In the genomic region with DNA sequence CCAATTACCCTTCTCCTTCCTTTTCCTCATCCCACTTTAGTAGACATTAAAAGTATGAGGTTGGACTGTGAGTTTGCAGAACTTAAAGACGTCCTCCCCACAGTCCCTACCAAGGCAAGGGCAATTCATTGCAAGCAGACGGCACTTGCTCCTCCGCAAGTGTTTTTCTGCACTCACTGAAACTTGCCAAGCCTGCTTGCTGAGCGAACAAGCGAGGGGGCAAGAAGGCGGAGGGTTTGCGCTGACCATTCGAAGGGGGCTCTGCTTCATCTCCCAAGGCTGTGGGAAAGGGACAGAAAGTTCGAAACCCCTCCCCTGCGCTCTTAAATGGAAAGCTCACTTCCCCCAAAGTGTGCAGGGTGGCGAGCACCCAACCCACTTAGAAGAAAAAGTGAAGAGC, we compare ENCODE assay signal across 7 cellular contexts. TPM values are rescaled to one million over a fixed set of nuclear protein-coding genes. Genes with fewer than 3 reads are reported as not detected.
DNase-seq lines count a peak whose midpoint lies in the region; ATAC-seq and TF ChIP-seq lines count a peak whose summit lies in the region.

No MANE protein-coding gene starts in this region.

- intact Hi-C loops in thyroid gland (cut with DNase I), result no loop called here

- H3K79me1 ChIP-seq in mesenchymal stem cell (replicated peaks; ENCODE audit: low read length, poor library complexity, severe bottlenecking), result no peaks in the 10 kb centered on the region

- no peak overlapping the region for H3K27ac ChIP-seq in MM.1S (ENCODE audit: low read length)
- H3K27ac ChIP-seq in mesenchymal stem cell (ENCODE audit: low read length, poor library complexity, severe bottlenecking), result peak overlapping the region; percentile 45
- peak overlapping the region in 2 of 3 donors; percentile 81 to 82 for H3K27ac ChIP-seq in thyroid gland

- peaks cover 11% of the 10 kb centered on the region; the same call in 1 of the 2 replicates for H3F3A ChIP-seq in MM.1S (ENCODE audit: insufficient read depth, low read length)

- ATAC-seq in GM19351 (IDR thresholded peaks at IDR 0.05; ENCODE audit: unreplicated experiment) (no peak), HG02870 (IDR thresholded peaks at IDR 0.05; ENCODE audit: unreplicated experiment) (no peak)

- H3K27me3 ChIP-seq in MM.1S (replicated peaks; ENCODE audit: insufficient read depth, low read length), result no peaks in the 10 kb centered on the region
- no peaks in the 10 kb centered on the region for H3K27me3 ChIP-seq in mesenchymal stem cell (ENCODE audit: control insufficient read depth in 1 of 2, insufficient read depth in 1 of 2, low read length in 2 of 2)
- peaks cover 4% of the 10 kb centered on the region for H3K27me3 ChIP-seq in thyroid gland

- H4K91ac ChIP-seq in mesenchymal stem cell (ENCODE audit: low read length), result no peak overlapping the region

- no peak overlapping the region for H2BK120ac ChIP-seq in mesenchymal stem cell (ENCODE audit: low read depth, low read length)

- H3K14ac ChIP-seq in mesenchymal stem cell (ENCODE audit: low read length in 2 of 2), result no peak overlapping the region

- no peak overlapping the region for H4K8ac ChIP-seq in mesenchymal stem cell (ENCODE audit: low read length)

- TF ChIP-seq CTCF in MM.1S (IDR thresholded peaks at IDR 0.05; ENCODE audit: low read length) (no peak), thyroid gland (IDR thresholded peaks at IDR 0.05) (no peak)

- H3K79me2 ChIP-seq in MM.1S (ENCODE audit: low read length), result peaks cover 35% of the 10 kb centered on the region

- H3K9ac ChIP-seq in MM.1S (ENCODE audit: low read length) (no peak overlapping the region), mesenchymal stem cell (ENCODE audit: low read length) (peak overlapping the region; percentile 85)

- no peak for TF ChIP-seq POLR2A in thyroid gland (IDR thresholded peaks at IDR 0.05)

- H3K9me3 ChIP-seq in MM.1S (replicated peaks; ENCODE audit: insufficient read depth, low read length), result no peaks in the 10 kb centered on the region
- no peaks in the 10 kb centered on the region for H3K9me3 ChIP-seq in mesenchymal stem cell (ENCODE audit: control insufficient read depth, low read length)
- no peaks in the 10 kb centered on the region for H3K9me3 ChIP-seq in thyroid gland

- H3K9me2 ChIP-seq in MM.1S (replicated peaks; ENCODE audit: insufficient read depth, low read length), result no peaks in the 10 kb centered on the region

- H2AFZ ChIP-seq in MM.1S (ENCODE audit: low read length) (no peak overlapping the region), mesenchymal stem cell (ENCODE audit: low read depth, low read length) (no peak overlapping the region)

- DNase-seq in MM.1S, result no peak
- DNase-seq in dermis blood vessel endothelial cell, result peak; percentile 41
- DNase-seq in mesenchymal stem cell, result no peak
- DNase-seq in thyroid gland, result peak; percentile 35 to 38
- no peak for DNase-seq in activated gamma-delta T cell treated with Interleukin-2 at 50 U/mL for 16 hours

- WGBS in mesenchymal stem cell, result 0% methylated on average over 10 of the region's 11 CpGs
- WGBS in thyroid gland, 2 donors, result 0 to 2% methylated on average over 8 to 11 of the region's 11 CpGs

- H2AK5ac ChIP-seq in mesenchymal stem cell (ENCODE audit: low read length, severe bottlenecking), result no peak overlapping the region

- H3K4me1 ChIP-seq in MM.1S (ENCODE audit: low read length) (no peaks in the 10 kb centered on the region), mesenchymal stem cell (ENCODE audit: control insufficient read depth, insufficient read depth, low read depth, low read length) (peaks cover 1% of the 10 kb centered on the region), thyroid gland (peaks cover 3 to 7% of the 10 kb centered on the region in 2 donors)

- H3K36me3 ChIP-seq in MM.1S (replicated peaks; ENCODE audit: insufficient read depth, low read length), result no peaks in the 10 kb centered on the region
- H3K36me3 ChIP-seq in mesenchymal stem cell (ENCODE audit: control insufficient read depth in 1 of 2, insufficient read depth in 2 of 2, low read depth in 1 of 2, low read length in 2 of 2), result no peaks in the 10 kb centered on the region
- H3K36me3 ChIP-seq in thyroid gland, result no peaks in the 10 kb centered on the region

- peak overlapping the region in 1 of 2 experiments; percentile 62 for H3K18ac ChIP-seq in mesenchymal stem cell (ENCODE audit: low read depth in 1 of 2, low read length in 2 of 2)

- H3K4ac ChIP-seq in mesenchymal stem cell (ENCODE audit: low read depth in 1 of 2, low read length in 2 of 2), result no peak overlapping the region

- no peak overlapping the region for H2BK15ac ChIP-seq in mesenchymal stem cell (ENCODE audit: low read depth, poor library complexity, severe bottlenecking)

- H3K4me3 ChIP-seq in MM.1S (ENCODE audit: low read length) (peak overlapping the region; percentile 71; the same call in 1 of the 2 replicates), mesenchymal stem cell (ENCODE audit: insufficient read depth in 1 of 2, low read depth in 1 of 2, low read length in 2 of 2) (peak overlapping the region; percentile 55 to 83), thyroid gland (replicated peaks in 1 of 3) (peak overlapping the region in 1 of 3 donors; percentile 17)

- H4K20me1 ChIP-seq in MM.1S (ENCODE audit: insufficient read depth, low read length), result no peaks in the 10 kb centered on the region

- no peak overlapping the region for H2BK5ac ChIP-seq in mesenchymal stem cell (ENCODE audit: low read depth, low read length, poor library complexity, severe bottlenecking)

- no peak overlapping the region for H2BK12ac ChIP-seq in mesenchymal stem cell (ENCODE audit: low read length in 2 of 2)

- H3K23ac ChIP-seq in mesenchymal stem cell (ENCODE audit: low read length in 2 of 2), result no peak overlapping the region

- H3K4me2 ChIP-seq in MM.1S (ENCODE audit: low read depth, low read length), result peak overlapping the region; percentile 69
- peak overlapping the region; percentile 65 for H3K4me2 ChIP-seq in mesenchymal stem cell (ENCODE audit: low read length, poor library complexity, severe bottlenecking)

RNA-seq across cellular contexts. Expression of a gene that starts 1.5 kb away (rescaled TPM):
- total RNA-seq in dermis blood vessel endothelial cell (52.9 and 63.8 TPM in 2 replicates), thyroid gland (10 to 100 TPM in 3 of 4 donors, 1 to 10 TPM in 1; 9.5 to 19.5 (median 12.7) TPM)
- 3.7 TPM for polyA plus RNA-seq in mesenchymal stem cell (2013, experiment 1 of 2)
- 2.7 TPM for polyA plus RNA-seq in mesenchymal stem cell (2013, experiment 2 of 2)

Comparison
In these comparisons a context has a peak if more than half of its experiments do, and no peak if none do; other contexts are left out.
1. DNase-seq: peak in dermis blood vessel endothelial cell (single experiment) and thyroid gland (2 of 2); none in MM.1S (single experiment), mesenchymal stem cell (single experiment) and activated gamma-delta T cell treated with Interleukin-2 at 50 U/mL for 16 hours (single experiment).